13 cellular contexts compared by ENCODE assay signal in genomic region chr11:79973701-79974626, GRCh38.
DNase-seq lines count a peak whose midpoint lies in the region; ATAC-seq and TF ChIP-seq lines count a peak whose summit lies in the region.
"Had no signal": no experiment of that assay in that cellular context is flagged by ENCODE, and none has a peak within 500 bp of the region (broad histone marks: within the 10 kb centered on the region; RNA-seq: fewer than 3 reads in every experiment).

No MANE protein-coding gene starts in this region.

- DNase-seq in AG04450 (ENCODE audit: low read depth, low spot score) (no peak), NCI-H2029 treated with DMSO at 0.1 percent for 48 hours (lab: John Stamatoyannopoulos, UW) (peak; percentile 93), dedifferentiated amniotic fluid mesenchymal stem cell (ENCODE audit: extremely low spot score) (peak; percentile 47), left lobe of liver (ENCODE audit: low spot score) (no peak), GM19240 (ENCODE audit: insufficient read length, low spot score) (no peak), GM10266 (ENCODE audit: extremely low spot score) (no peak)
- DNase-seq in activated CD4-positive, alpha-beta T cell treated with anti-CD3 and anti-CD28 coated beads, Interleukin-2, amount 50 U/mL, for 48 hours = no peak
- no peak for DNase-seq in activated naive CD4-positive, alpha-beta T cell treated with anti-CD3 and anti-CD28 coated beads, Interleukin-2, amount 50 U/mL, for 16 hours
- DNase-seq: activated B cell treated with CpG ODN at 0.5 μM for 24 hours; activated naive CD4-positive, alpha-beta T cell treated with anti-CD3 and anti-CD28 coated beads for 36 hours; MG63; midbrain had no signal

- H3K27ac ChIP-seq in AG04450 (ENCODE audit: low read depth, low read length) = peak overlapping the region; percentile 13
- H3K27ac ChIP-seq: C4-2B had no signal

- peak; percentile 74 for ATAC-seq in left lobe of liver

- POLR2A ChIA-PET in AG04450 (lab: Yijun Ruan, JAX) = no interaction called here

- TF ChIP-seq CTCF in AG04450 (IDR thresholded peaks at IDR 0.05; ENCODE audit: low read depth, low read length) (no peak), GM10266 (IDR thresholded peaks at IDR 0.05; ENCODE audit: control insufficient read depth, insufficient read depth, low read depth, missing control alignments) (no peak)

- CTCF ChIA-PET in AG04450 (lab: Charles Lee) = interaction anchor here (0.8 kb wide), 1 partner anchor 266 kb away, joined by 3 read pairs; no protein-coding TSS in a partner anchor

- H3K27me3 ChIP-seq in AG04450 (ENCODE audit: control insufficient read depth, insufficient read depth, low read length) = no peaks in the 10 kb centered on the region
- H3K27me3 ChIP-seq: MG63 had no signal

- H3K4me3 ChIP-seq in AG04450 (ENCODE audit: low read depth, low read length) = peak overlapping the region; percentile 41
- H3K4me3 ChIP-seq: MG63 had no signal

- no peaks in the 10 kb centered on the region for H3K9me3 ChIP-seq in AG04450 (ENCODE audit: control insufficient read depth, insufficient read depth, low read length)
- H3K9me3 ChIP-seq: MG63 had no signal

Comparison
In these comparisons a context has a peak if more than half of its experiments do, and no peak if none do; other contexts are left out.
1. DNase-seq: peak in NCI-H2029 treated with DMSO at 0.1 percent for 48 hours (single experiment) and dedifferentiated amniotic fluid mesenchymal stem cell (single experiment); none in AG04450 (single experiment), left lobe of liver (single experiment), activated CD4-positive, alpha-beta T cell treated with anti-CD3 and anti-CD28 coated beads, Interleukin-2, amount 50 U/mL, for 48 hours (0 of 2), GM19240 (single experiment), GM10266 (single experiment) and activated naive CD4-positive, alpha-beta T cell treated with anti-CD3 and anti-CD28 coated beads, Interleukin-2, amount 50 U/mL, for 16 hours (single experiment).